In genomic region chr1:200917291-200917817, GRCh38 we compare ENCODE assay signal across 1 cellular context.
TF ChIP-seq lines count a peak whose summit lies in the region.

No MANE protein-coding gene starts in this region.

TF ChIP-seq in HepG2, 621 proteins besides CTCF, POLR2A, EP300 and RAD21 (continued from another document):
- TF ChIP-seq HOXA3 (CRISPR knock-in tag; IDR thresholded peaks at IDR 0.05) (peak; percentile 26; the same call in 1 of the 2 replicates), SIX4 (CRISPR knock-in tag; IDR thresholded peaks at IDR 0.05) (no peak), CERS6 (CRISPR knock-in tag; IDR thresholded peaks at IDR 0.05) (no peak), HNF4A (CRISPR knock-in tag; IDR thresholded peaks at IDR 0.05) (peak; percentile 80), ZNF766 (CRISPR knock-in tag; IDR thresholded peaks at IDR 0.05; ENCODE audit: borderline replicate concordance) (no peak), ZNF292 (CRISPR knock-in tag; IDR thresholded peaks at IDR 0.05; ENCODE audit: borderline replicate concordance, low read depth) (0 out of 2 replicates have a peak, but pooled peaks have one; percentile 48), CEBPG (CRISPR knock-in tag; IDR thresholded peaks at IDR 0.05) (peak; percentile 65), SP2 (CRISPR knock-in tag; IDR thresholded peaks at IDR 0.05) (0 out of 2 replicates have a peak, but pooled peaks have one; percentile 19), ARID5B (CRISPR knock-in tag; IDR thresholded peaks at IDR 0.05) (0 out of 2 replicates have a peak, but pooled peaks have one; percentile 10), XRCC5 (optimal IDR thresholded peaks at IDR 0.05; ENCODE audit: low read length) (peak; percentile 56), ZNF251 (CRISPR knock-in tag; IDR thresholded peaks at IDR 0.05) (no peak), GPBP1L1 (CRISPR knock-in tag; IDR thresholded peaks at IDR 0.05) (no peak), MIER2 (CRISPR knock-in tag; IDR thresholded peaks at IDR 0.05) (0 out of 2 replicates have a peak, but pooled peaks have one; percentile 34), ZNF549 (CRISPR knock-in tag; IDR thresholded peaks at IDR 0.05) (peak; percentile 76; the same call in 1 of the 2 replicates), TGIF2 (CRISPR knock-in tag; IDR thresholded peaks at IDR 0.05) (0 out of 2 replicates have a peak, but pooled peaks have one; percentile 11), CEBPB (IDR thresholded peaks at IDR 0.05; ENCODE audit: borderline replicate concordance, low read depth, low read length) (peak; percentile 56; the same call in 1 of the 2 replicates), ZNF331 (CRISPR knock-in tag; IDR thresholded peaks at IDR 0.05) (no peak), STAG1 (CRISPR knock-in tag; IDR thresholded peaks at IDR 0.05) (peak; percentile 20), ZNF576 (CRISPR knock-in tag; IDR thresholded peaks at IDR 0.05) (no peak), SOX13 (IDR thresholded peaks at IDR 0.05) (no peak), SOX13 (CRISPR knock-in tag; conservative IDR thresholded peaks at IDR 0.05 in 1 of 2, IDR thresholded peaks at IDR 0.05 in 1 of 2) (peak in 1 of 2 experiments; percentile 8; a peak in 1 of 4 replicates), TFDP1 (CRISPR knock-in tag; IDR thresholded peaks at IDR 0.05; ENCODE audit: borderline replicate concordance) (no peak), ZNF605 (CRISPR knock-in tag; IDR thresholded peaks at IDR 0.05) (0 out of 2 replicates have a peak, but pooled peaks have one; percentile 48), REST (IDR thresholded peaks at IDR 0.05; ENCODE audit: borderline replicate concordance in 1 of 2, low read depth in 1 of 2, low read length in 2 of 2) (0 out of 4 replicates have a peak, but pooled peaks of 1 of the 2 experiments have one; percentile 31), ARNT2 (CRISPR knock-in tag; IDR thresholded peaks at IDR 0.05; ENCODE audit: low read depth) (no peak), ZNF841 (CRISPR knock-in tag; IDR thresholded peaks at IDR 0.05; ENCODE audit: borderline replicate concordance) (no peak), FOXP1 (IDR thresholded peaks at IDR 0.05) (no peak), FOXP1 (CRISPR knock-in tag; IDR thresholded peaks at IDR 0.05) (no peak), ZNF264 (CRISPR knock-in tag; IDR thresholded peaks at IDR 0.05) (peak; percentile 45; the same call in 1 of the 2 replicates), HNF4G (IDR thresholded peaks at IDR 0.05; ENCODE audit: borderline replicate concordance, low read depth, low read length) (peak; percentile 78; the same call in 1 of the 2 replicates), HNF4G (CRISPR knock-in tag; IDR thresholded peaks at IDR 0.05; ENCODE audit: borderline replicate concordance, low read depth) (no peak)
TF ChIP-seq in HepG2: peak in this region for 18.
